In genomic region chr5:94618493-94619328, GRCh38 we compare ENCODE assay signal across 8 cellular contexts. TPM values are rescaled to one million over a fixed set of nuclear protein-coding genes. Genes with fewer than 3 reads are reported as not detected.
A peak's percentile ranks its signal among the peaks of the same experiment; 100 is the strongest.
DNase-seq lines count a peak whose midpoint lies in the region; ATAC-seq and TF ChIP-seq lines count a peak whose summit lies in the region.

KIAA0825 (minus strand) TSS chr5:94618604; CDS start chr5:94537126, 81,478 bp downstream.
SLF1 (plus strand) TSS chr5:94618669; CDS start chr5:94628811, 10,142 bp downstream.

- no peaks in the 10 kb centered on the region for H3K36me3 ChIP-seq in kidney epithelial cell (ENCODE audit: control insufficient read depth, insufficient read depth, low read length)

- peak; percentile 39 for DNase-seq in AG09319 (ENCODE audit: extremely low read depth, low read depth)
- DNase-seq in NCI-H446 (lab: John Stamatoyannopoulos, UW), result peak; percentile 81 to 85
- peak; percentile 83 for DNase-seq in activated CD4-positive, CD25-positive, alpha-beta regulatory T cell treated with anti-CD3 and anti-CD28 coated beads, Interleukin-2, amount 50 U/mL, for 72 hours
- peak; percentile 93 for DNase-seq in cerebellum (ENCODE audit: low spot score)
- peak; percentile 69 for DNase-seq in kidney epithelial cell (ENCODE audit: low read depth)
- peak; percentile 90 for DNase-seq in stimulated activated CD4-positive, alpha-beta T cell treated with anti-CD3 and anti-CD28 coated beads, Interleukin-15, amount 100 ng/mL, for 24 hours

- TF ChIP-seq CTCF in AG09319 (IDR thresholded peaks at IDR 0.05; ENCODE audit: low read depth, low read length) (no peak), kidney epithelial cell (IDR thresholded peaks at IDR 0.05; ENCODE audit: insufficient read depth, low read length, poor library complexity, severe bottlenecking) (no peak)

- no peaks in the 10 kb centered on the region for H3K27me3 ChIP-seq in kidney epithelial cell (ENCODE audit: control insufficient read depth, insufficient read depth, low read length)

- peak within 1 kb of the TSS; percentile 78 for H3K4me3 ChIP-seq in kidney epithelial cell (ENCODE audit: low read depth, low read length)

- ATAC-seq in GM19025 (IDR thresholded peaks at IDR 0.05; ENCODE audit: low read depth, unreplicated experiment) (peak; percentile 96), HG03280 (IDR thresholded peaks at IDR 0.05; ENCODE audit: unreplicated experiment) (peak; percentile 97)

RNA-seq across cellular contexts. Expression of gene KIAA0825, which starts in this region (rescaled TPM):
- total RNA-seq in cerebellum (25.2 TPM), kidney epithelial cell (2.7 and 3.2 TPM in 2 replicates)

RNA-seq across cellular contexts. Expression of gene SLF1, which starts in this region (rescaled TPM):
- total RNA-seq in cerebellum (54.3 TPM), kidney epithelial cell (2.7 and 6.3 TPM in 2 replicates)

Comparison
In these comparisons a context has a peak if more than half of its experiments do, and no peak if none do; other contexts are left out.
1. Peak in every context shown above with its lines: DNase-seq, ATAC-seq and H3K4me3 ChIP-seq.
2. DNase-seq: peak in every context shown above with its lines; median percentile 93 in cerebellum; 90 in stimulated activated CD4-positive, alpha-beta T cell treated with anti-CD3 and anti-CD28 coated beads, Interleukin-15, amount 100 ng/mL, for 24 hours; 83 in NCI-H446; 83 in activated CD4-positive, CD25-positive, alpha-beta regulatory T cell treated with anti-CD3 and anti-CD28 coated beads, Interleukin-2, amount 50 U/mL, for 72 hours; 69 in kidney epithelial cell; 39 in AG09319.